8 cellular contexts compared by ENCODE assay signal in the genomic region with DNA sequence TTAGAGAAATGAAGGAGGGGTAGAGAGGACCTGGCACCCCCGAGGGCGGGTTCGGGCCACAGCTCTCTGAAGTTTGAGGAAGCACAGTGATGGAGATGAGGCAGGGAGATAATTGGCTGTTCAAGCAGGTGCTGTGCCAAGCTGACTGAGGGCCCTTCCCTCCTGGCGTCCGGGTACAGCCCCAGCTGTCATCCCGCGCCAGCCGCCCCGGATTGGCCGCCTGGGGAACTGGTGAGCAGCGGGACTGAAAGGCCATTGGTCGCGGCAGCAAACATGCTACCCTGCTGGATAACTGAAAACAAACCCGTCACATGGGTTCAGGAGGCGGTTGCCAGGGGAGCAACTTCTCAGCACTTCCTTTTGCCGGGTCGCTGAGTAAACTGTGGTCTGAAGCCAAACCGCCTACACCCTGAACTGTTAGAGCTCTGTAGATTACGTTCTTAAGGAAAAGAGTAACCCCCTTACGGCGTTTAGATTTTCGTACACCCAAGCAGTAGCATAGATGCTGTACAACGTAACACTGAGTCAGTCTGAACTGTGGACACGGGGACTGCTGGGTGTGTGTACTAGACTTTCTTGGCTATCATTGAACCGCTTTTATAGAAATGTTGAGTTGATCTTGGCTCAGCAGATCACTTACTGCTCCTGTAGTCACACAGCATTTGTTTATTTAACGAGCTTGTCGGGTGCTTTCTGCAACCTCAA. TPM values are rescaled to one million over a fixed set of nuclear protein-coding genes. Genes with fewer than 3 reads are reported as not detected.
DNase-seq lines count a peak whose midpoint lies in the region; ATAC-seq and TF ChIP-seq lines count a peak whose summit lies in the region.

No MANE protein-coding gene starts in this region.

- H3K27ac ChIP-seq in IMR-90 (ENCODE audit: insufficient read depth, low read length), result no peak overlapping the region
- H3K27ac ChIP-seq in OCI-LY7 (ENCODE audit: low read depth, low read length, poor library complexity, severe bottlenecking), result peak overlapping the region; percentile 83
- H3K27ac ChIP-seq in epithelial cell of prostate, result peak overlapping the region; percentile 91

- H3K4ac ChIP-seq in IMR-90 (ENCODE audit: low read depth, low read length), result no peak overlapping the region

- TF ChIP-seq RAD21 in IMR-90 (IDR thresholded peaks at IDR 0.05; ENCODE audit: low read length), result no peak

- H2AFZ ChIP-seq in IMR-90 (replicated peaks; ENCODE audit: low read length, poor library complexity), result peak overlapping the region; percentile 85
- H2AFZ ChIP-seq in OCI-LY7 (ENCODE audit: low read length), result no peak overlapping the region

- 0 out of 2 replicates have a peak overlapping the region, but pooled peaks have one; percentile 66 for H3K14ac ChIP-seq in IMR-90 (replicated peaks; ENCODE audit: low read depth, low read length)

- WGBS in IMR-90 (ENCODE audit: extremely low coverage in 2 of 2, insufficient read length in 1 of 2), 2 experiments, result 0% methylated on average over 8 of the region's 27 CpGs; no CpG with 5 or more reads in 1 of the 2 experiments

- H3K9me1 ChIP-seq in IMR-90 (ENCODE audit: insufficient read depth, low read length), result peaks cover 15% of the 10 kb centered on the region

- intact Hi-C loops in IMR-90 (cut with micrococcal nuclease), result loop anchor here (1.0 to 10.0 kb wide), 3 partner anchors 109 to 232 kb away; partner anchors contain the start of gene EN2
- intact Hi-C loops in OCI-LY7 (cut with micrococcal nuclease; ENCODE audit: unreplicated experiment), result loop anchor here (1.0 to 5.0 kb wide), 6 partner anchors 45 to 423 kb away; partner anchors contain the start of genes PAXIP1 and RBM33

- H3K18ac ChIP-seq in IMR-90 (ENCODE audit: low read depth, low read length), result no peak overlapping the region

- TF ChIP-seq POLR2A in IMR-90 (IDR thresholded peaks at IDR 0.05; ENCODE audit: low read depth, low read length), result peak; percentile 55

- H3K36me3 ChIP-seq in IMR-90 (ENCODE audit: control insufficient read depth, insufficient read depth, low read length) (peaks cover 6% of the 10 kb centered on the region; the same call in 1 of the 2 replicates), OCI-LY7 (ENCODE audit: insufficient read depth, low read length) (peaks cover 48% of the 10 kb centered on the region)

- H3K4me1 ChIP-seq in IMR-90 (ENCODE audit: control insufficient read depth, insufficient read depth, low read length) (peaks cover 4% of the 10 kb centered on the region), OCI-LY7 (ENCODE audit: insufficient read depth, low read length, poor library complexity, severe bottlenecking) (peaks cover 36% of the 10 kb centered on the region), mononuclear cell (ENCODE audit: insufficient read depth, low read length) (peaks cover 43% of the 10 kb centered on the region)

- DNase-seq in DMS 273 treated with DMSO at 0.1 percent for 48 hours (lab: John Stamatoyannopoulos, UW) (peak; percentile 97), IMR-90 (peak; percentile 98), OCI-LY7 (ENCODE audit: low spot score) (peak; percentile 95), activated T-cell treated with anti-CD3 and anti-CD28 coated beads for 4 hours (peak; percentile 87), epithelial cell of prostate (ENCODE audit: low read depth, low spot score) (peak; percentile 83)
- peak; percentile 90 to 92 for DNase-seq in stimulated activated CD8-positive, alpha-beta memory T cell treated with anti-CD3 and anti-CD28 coated beads, Interleukin-2, amount 100 ng/mL, for 48 hours (ENCODE audit: low read depth in 2 of 2)

- peak overlapping the region; percentile 69; the same call in 1 of the 2 replicates for H3K23ac ChIP-seq in IMR-90 (ENCODE audit: low read depth, low read length)

- dilution Hi-C loops in IMR-90 (cut with HindIII; ENCODE audit: low sequenced_read_pairs, unreplicated experiment), result no loop called here

- H2AK9ac ChIP-seq in IMR-90 (replicated peaks; ENCODE audit: low read depth, low read length, poor library complexity), result peak overlapping the region; percentile 90

- peak overlapping the region; percentile 87 for H3K4me2 ChIP-seq in IMR-90 (ENCODE audit: low read depth, low read length)
- H3K4me2 ChIP-seq in OCI-LY7 (ENCODE audit: low read length), result peak overlapping the region; percentile 98

- H2BK120ac ChIP-seq in IMR-90 (ENCODE audit: low read depth, low read length), result no peak overlapping the region

- H3K9me3 ChIP-seq in IMR-90 (ENCODE audit: control insufficient read depth, insufficient read depth, low read length), result no peaks in the 10 kb centered on the region
- H3K9me3 ChIP-seq in OCI-LY7 (ENCODE audit: low read length), result no peaks in the 10 kb centered on the region
- no peaks in the 10 kb centered on the region for H3K9me3 ChIP-seq in mononuclear cell (ENCODE audit: low read depth, low read length)

- CTCF ChIA-PET in IMR-90 (lab: Yijun Ruan, JAX), result interaction anchor here (1.1 to 2.7 kb wide), 2 partner anchors 46 to 109 kb away, joined by 3 to 15 read pairs; no protein-coding TSS in a partner anchor
- CTCF ChIA-PET in OCI-LY7 (lab: Charles Lee; ENCODE audit: unreplicated experiment), result no interaction called here

- H4K91ac ChIP-seq in IMR-90 (ENCODE audit: insufficient read depth, low read depth, low read length), result no peak overlapping the region

- H2AK5ac ChIP-seq in IMR-90 (ENCODE audit: low read depth, low read length), result no peak overlapping the region

- no peaks in the 10 kb centered on the region for H3K27me3 ChIP-seq in IMR-90 (ENCODE audit: control insufficient read depth, insufficient read depth, low read length)
- H3K27me3 ChIP-seq in mononuclear cell (ENCODE audit: insufficient read depth, low read length), result no peaks in the 10 kb centered on the region

- H3K79me1 ChIP-seq in IMR-90 (ENCODE audit: low read depth in 1 of 2, low read length in 2 of 2), result peaks cover 9 to 38% of the 10 kb centered on the region in 2 experiments; a peak in 3 of 4 replicates

- no peak overlapping the region for H4K8ac ChIP-seq in IMR-90 (ENCODE audit: low read depth in 2 of 2, low read length in 2 of 2)

- TF ChIP-seq CTCF in IMR-90 (conservative IDR thresholded peaks at IDR 0.05; ENCODE audit: low read depth, low read length) (no peak), OCI-LY7 (conservative IDR thresholded peaks at IDR 0.05; ENCODE audit: low read length) (no peak)

- no peak overlapping the region for H2BK5ac ChIP-seq in IMR-90 (ENCODE audit: low read depth, low read length, poor library complexity, severe bottlenecking)

- H3K9ac ChIP-seq in IMR-90 (ENCODE audit: low read depth, low read length), result no peak overlapping the region

- ATAC-seq in GM21528 (IDR thresholded peaks at IDR 0.05; ENCODE audit: low FRiP score, unreplicated experiment) (peak; percentile 67), IMR-90 (ENCODE audit: low read depth) (peak; percentile 69)

- H3K4me3 ChIP-seq in IMR-90 (ENCODE audit: insufficient read depth, low read depth, low read length), result peak overlapping the region; percentile 55
- peak overlapping the region; percentile 93 for H3K4me3 ChIP-seq in OCI-LY7 (ENCODE audit: low read depth, low read length, poor library complexity, severe bottlenecking)
- H3K4me3 ChIP-seq in mononuclear cell (ENCODE audit: low read length), result peak overlapping the region; percentile 69

- no peak overlapping the region for H2BK15ac ChIP-seq in IMR-90 (ENCODE audit: low read depth, low read length)

- no peak overlapping the region for H4K5ac ChIP-seq in IMR-90 (ENCODE audit: low read depth, low read length)

- H2BK20ac ChIP-seq in IMR-90 (ENCODE audit: low read depth, low read length), result no peak overlapping the region

- H3K9me2 ChIP-seq in OCI-LY7 (ENCODE audit: insufficient read depth, low read length), result no peaks in the 10 kb centered on the region

- POLR2A ChIA-PET in IMR-90 (lab: Charles Lee; ENCODE audit: unreplicated experiment) (interaction anchor here (0.6 kb wide), 1 partner anchor 101 kb away, joined by 4 read pairs; no protein-coding TSS in a partner anchor), OCI-LY7 (lab: Charles Lee) (interaction anchor here (0.9 to 1.4 kb wide), 4 partner anchors 14 to 296 kb away, joined by 3 to 12 read pairs (median 4); partner anchors contain the start of gene PAXIP1)

- in situ Hi-C loops in IMR-90 (cut with MboI; ENCODE audit: low sequenced_read_pairs), result loop anchor here (5.0 kb wide), 1 partner anchor 92 kb away; no protein-coding TSS in a partner anchor

- no peak overlapping the region for H3K56ac ChIP-seq in IMR-90 (ENCODE audit: extremely low read depth, insufficient read depth, low read length)

- peaks cover 47% of the 10 kb centered on the region for H3K79me2 ChIP-seq in OCI-LY7 (ENCODE audit: insufficient read depth, low read depth, low read length)

- no TSS peak for BruUV-seq in IMR-90 (replicated peaks; lab: Mats Ljungman, UMichigan)
- BruUV-seq in OCI-LY7 (replicated peaks; lab: Mats Ljungman, UMichigan), result no TSS peak

- peaks cover 18% of the 10 kb centered on the region for H4K20me1 ChIP-seq in IMR-90 (ENCODE audit: insufficient read depth, low read length)
- H4K20me1 ChIP-seq in OCI-LY7 (ENCODE audit: insufficient read depth, low read length), result peaks cover 31% of the 10 kb centered on the region

TF ChIP-seq in IMR-90, 13 proteins besides CTCF, POLR2A, EP300 and RAD21 (continues in another document):
- TF ChIP-seq USF2 (IDR thresholded peaks at IDR 0.05; ENCODE audit: low read depth, low read length), result peak; percentile 90
- no peak for TF ChIP-seq SMC3 (IDR thresholded peaks at IDR 0.05; ENCODE audit: low read depth, low read length)
- no peak for TF ChIP-seq BHLHE40 (IDR thresholded peaks at IDR 0.05; ENCODE audit: low read depth, low read length)
- TF ChIP-seq CEBPB (IDR thresholded peaks at IDR 0.05; ENCODE audit: low read depth, low read length), result no peak
- no peak for TF ChIP-seq CHD1 (IDR thresholded peaks at IDR 0.05; ENCODE audit: low read depth, low read length)
- peak; percentile 32 for TF ChIP-seq RCOR1 (IDR thresholded peaks at IDR 0.05; ENCODE audit: insufficient replicate concordance, low read length)
- TF ChIP-seq FOS (IDR thresholded peaks at IDR 0.05; ENCODE audit: low read depth, low read length), result peak; percentile 18; the same call in 1 of the 2 replicates
- TF ChIP-seq MXI1 (IDR thresholded peaks at IDR 0.05; ENCODE audit: borderline replicate concordance, low read depth, low read length), result peak; percentile 71; the same call in 1 of the 2 replicates

RNA-seq across cellular contexts. Expression of gene INSIG1, which starts 1.3 kb away (rescaled TPM):
- 26.0 and 32.8 TPM in 2 replicates for total RNA-seq in IMR-90 (2012; rRNA removed)
- polyA plus RNA-seq in IMR-90 (2012; rRNA removed), result 19.0 and 19.9 TPM in 2 replicates
- polyA plus RNA-seq in IMR-90 (2012; cell fraction: cytosol; rRNA removed), result 14.0 and 17.9 TPM in 2 replicates
- 17.2 and 44.5 TPM in 2 replicates for polyA plus RNA-seq in IMR-90 (2012; cell fraction: nucleus; rRNA removed; ENCODE audit: low replicate concordance)
- total RNA-seq in OCI-LY7 (2014; rRNA removed; shearing (Covaris generic)), result 105 and 122 TPM in 2 replicates
- 164 and 166 TPM in 2 replicates for total RNA-seq in OCI-LY7 (2022)
- total RNA-seq in mononuclear cell, result 128 TPM
